ENCODE assay signal across 10 cellular contexts in the genomic region with DNA sequence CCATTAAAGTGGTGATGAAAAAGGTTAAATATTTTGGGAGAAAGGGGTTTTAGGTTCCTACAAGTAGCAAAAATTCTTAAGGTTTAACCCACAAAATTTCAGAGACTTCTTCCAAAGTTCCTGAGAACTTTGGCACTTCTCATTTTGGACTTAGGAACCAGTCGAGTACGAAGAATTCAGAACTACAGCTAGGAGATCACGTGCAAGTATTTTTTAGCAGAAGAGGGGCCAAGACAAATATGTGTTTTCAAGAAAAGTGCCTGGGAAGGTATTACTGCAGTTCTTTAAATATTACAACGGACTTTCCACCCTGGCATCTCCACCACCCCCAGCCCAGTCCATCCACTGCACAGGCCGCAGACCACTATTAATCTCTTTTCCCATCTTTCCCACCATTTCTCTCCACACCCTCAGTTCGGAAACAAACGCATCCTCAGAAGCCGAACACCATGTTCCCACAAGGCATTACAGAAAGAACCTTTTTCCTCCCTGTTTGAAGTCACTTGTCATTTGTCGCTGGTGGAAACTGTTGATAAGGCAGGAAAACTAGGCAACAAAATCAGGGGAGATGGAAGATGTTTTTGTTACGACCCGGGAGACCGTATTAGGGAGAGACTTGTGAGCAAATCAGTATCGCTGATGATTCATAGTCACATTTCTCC. TPM values are rescaled to one million over a fixed set of nuclear protein-coding genes. Genes with fewer than 3 reads are reported as not detected.
DNase-seq lines count a peak whose midpoint lies in the region; ATAC-seq and TF ChIP-seq lines count a peak whose summit lies in the region.
"Had no signal": no experiment of that assay in that cellular context is flagged by ENCODE, and none has a peak within 500 bp of the region (broad histone marks: within the 10 kb centered on the region; RNA-seq: fewer than 3 reads in every experiment).

No MANE protein-coding gene starts in this region.

- H3K4me1 ChIP-seq in ACC112 (ENCODE audit: control insufficient read depth, insufficient read depth, low read length, unreplicated experiment), result peaks cover 45% of the 10 kb centered on the region
- H3K4me1 ChIP-seq in ovary (ENCODE audit: insufficient read depth), result peaks cover 5% of the 10 kb centered on the region
- H3K4me1 ChIP-seq: BLaER1 treated with 17β-estradiol and CSF1 and Interleukin-3, amounts not matched to agents 10 nM and 100 nM; SJCRH30 had no signal

- H2AFZ ChIP-seq in ACC112 (ENCODE audit: low read length, unreplicated experiment), result peak overlapping the region; percentile 88

- H3K27me3 ChIP-seq in ACC112 (ENCODE audit: insufficient read depth, low read length) (no peaks in the 10 kb centered on the region), ovary (no peaks in the 10 kb centered on the region)

- ATAC-seq in GM19455 (IDR thresholded peaks at IDR 0.05; ENCODE audit: unreplicated experiment) (no peak), HG02981 (IDR thresholded peaks at IDR 0.05; ENCODE audit: unreplicated experiment) (no peak)

- DNase-seq in fibroblast of the conjunctiva (ENCODE audit: low read depth), result peak; percentile 49
- peak in 1 of 5 donors; percentile 17 for DNase-seq in ovary
- DNase-seq in inferior parietal cortex (ENCODE audit: extremely low spot score), result no peak
- DNase-seq in GM13977 (ENCODE audit: low spot score), result no peak

- peak overlapping the region; percentile 82 for H3K27ac ChIP-seq in ACC112 (ENCODE audit: low read depth, low read length)
- H3K27ac ChIP-seq in VCaP, result peak overlapping the region; percentile 36
- H3K27ac ChIP-seq in ovary, result peak overlapping the region; percentile 81 to 83
- H3K27ac ChIP-seq: BLaER1 treated with 17β-estradiol and CSF1 and Interleukin-3, amounts not matched to agents 10 nM and 100 nM; SJCRH30 had no signal

- no peak for TF ChIP-seq POLR2A in ovary (IDR thresholded peaks at IDR 0.05)

- no peaks in the 10 kb centered on the region for H3K9me3 ChIP-seq in ovary
- H3K9me3 ChIP-seq: BLaER1 treated with 17β-estradiol and CSF1 and Interleukin-3, amounts not matched to agents 10 nM and 100 nM; SJCRH30 had no signal

- WGBS in ovary, 3 donors, result 8 to 17% (median 12%) methylated on average over 13 of the region's 13 CpGs

- H3K36me3 ChIP-seq in ACC112 (ENCODE audit: insufficient read depth, low read length), result no peaks in the 10 kb centered on the region
- H3K36me3 ChIP-seq in ovary, result no peaks in the 10 kb centered on the region
- H3K36me3 ChIP-seq: BLaER1 treated with 17β-estradiol and CSF1 and Interleukin-3, amounts not matched to agents 10 nM and 100 nM; SJCRH30 had no signal

- in situ Hi-C loops in GM13977 (cut with MboI; ENCODE audit: low pct_unique_long_range_greater_than_20kb, low sequenced_read_pairs, unreplicated experiment), result loop anchor here (25.0 kb wide), 1 partner anchor 683 kb away; no protein-coding TSS in a partner anchor

- no peak for TF ChIP-seq CTCF in VCaP (conservative IDR thresholded peaks at IDR 0.05)
- no peak for TF ChIP-seq CTCF in ovary (IDR thresholded peaks at IDR 0.05)
- no peak for TF ChIP-seq CTCF in GM13977 (IDR thresholded peaks at IDR 0.05; ENCODE audit: extremely low read depth, insufficient read depth, missing control alignments)

- intact Hi-C loops in ovary (cut with DNase I), result no loop called here

- TF ChIP-seq EP300 in ovary (IDR thresholded peaks at IDR 0.05), result no peak

- peaks cover 53% of the 10 kb centered on the region for H3K79me2 ChIP-seq in ACC112 (ENCODE audit: control insufficient read depth, insufficient read depth, low read length, unreplicated experiment)

- H3K4me3 ChIP-seq in ACC112 (ENCODE audit: low read depth, low read length) (peak overlapping the region; percentile 90), ovary (peak overlapping the region; percentile 36)
- H3K4me3 ChIP-seq: BLaER1 treated with 17β-estradiol and CSF1 and Interleukin-3, amounts not matched to agents 10 nM and 100 nM; SJCRH30 had no signal

RNA-seq across cellular contexts. Expression of gene INHBA, which starts 7.1 kb away (rescaled TPM):
- 10 to 100 TPM in 2 of 7 donors, 1 to 10 TPM in 5; 2.1 to 18.0 (median 7.3) TPM for total RNA-seq in ovary
- polyA plus RNA-seq in ovary, result 1 to 10 TPM; 3.4 to 5.8 TPM
